15 cellular contexts compared by ENCODE assay signal in genomic region chr3:56926513-56927282, GRCh38.
DNase-seq lines count a peak whose midpoint lies in the region; ATAC-seq and TF ChIP-seq lines count a peak whose summit lies in the region.
"Had no signal": no experiment of that assay in that cellular context is flagged by ENCODE, and none has a peak within 500 bp of the region (broad histone marks: within the 10 kb centered on the region; RNA-seq: fewer than 3 reads in every experiment).

No MANE protein-coding gene starts in this region.

- H3K9me3 ChIP-seq in gastroesophageal sphincter (no peaks in the 10 kb centered on the region), smooth muscle cell (replicated peaks; ENCODE audit: low read depth) (no peaks in the 10 kb centered on the region)
- H3K9me3 ChIP-seq: MG63, upper lobe of right lung had no signal

- peaks cover 20% of the 10 kb centered on the region for H3F3A ChIP-seq in smooth muscle cell (ENCODE audit: low read depth)

- H3K9me3 Mint-ChIP-seq in T-cell: no peaks in the 10 kb centered on the region
- H3K9me3 Mint-ChIP-seq: naive B cell had no signal

- POLR2A ChIA-PET in T-cell (lab: Charles Lee): no interaction called here

- no peaks in the 10 kb centered on the region for H3K27me3 Mint-ChIP-seq in T-cell
- H3K27me3 Mint-ChIP-seq: naive B cell had no signal

- H3K27ac Mint-ChIP-seq in T-cell: peak overlapping the region; percentile 73 to 98

- H3K36me3 ChIP-seq in gastroesophageal sphincter (no peaks in the 10 kb centered on the region), smooth muscle cell (ENCODE audit: low read depth) (no peaks in the 10 kb centered on the region)
- H3K36me3 ChIP-seq: MG63, upper lobe of right lung had no signal

- ATAC-seq in T-cell (replicated peaks in 1 of 4) (no peak), gastroesophageal sphincter (no peak)
- ATAC-seq: activated CD4-positive, CD25-positive, alpha-beta regulatory T cell treated with anti-CD3 and anti-CD28 coated beads, Interleukin-2, amount 50 U/mL, for 24 hours; upper lobe of right lung had no signal

- H3K4me3 ChIP-seq in gastroesophageal sphincter (no peak overlapping the region), smooth muscle cell (no peak overlapping the region)
- H3K4me3 ChIP-seq: MG63, upper lobe of right lung had no signal

- H3K79me2 ChIP-seq in smooth muscle cell (ENCODE audit: low read depth): no peaks in the 10 kb centered on the region

- WGBS in gastroesophageal sphincter (ENCODE audit: low coverage in 1 of 2), 2 donors: 52 to 53% methylated on average over 2 to 3 of the region's 3 CpGs
- WGBS in smooth muscle cell (ENCODE audit: low lambda C conversion rate): 29% methylated on average over 3 of the region's 3 CpGs

- TF ChIP-seq POLR2A in gastroesophageal sphincter (IDR thresholded peaks at IDR 0.05): no peak

- H3K36me3 Mint-ChIP-seq in T-cell: no peaks in the 10 kb centered on the region
- H3K36me3 Mint-ChIP-seq: naive B cell had no signal

- peak overlapping the region; percentile 51 for H3K4me2 ChIP-seq in smooth muscle cell

- H3K27me3 ChIP-seq in gastroesophageal sphincter (no peaks in the 10 kb centered on the region), smooth muscle cell (ENCODE audit: low read depth) (no peaks in the 10 kb centered on the region)
- H3K27me3 ChIP-seq: MG63, upper lobe of right lung had no signal

- CTCF ChIA-PET in T-cell (lab: Charles Lee): no interaction called here

- DNase-seq in DMS 273 (lab: John Stamatoyannopoulos, UW; ENCODE audit: unreplicated experiment) (peak; percentile 26), DMS 273 treated with DMSO at 0.1 percent for 48 hours (lab: John Stamatoyannopoulos, UW) (no peak), T-cell (no peak), smooth muscle cell (lab: John Stamatoyannopoulos, UW; ENCODE audit: unreplicated experiment) (peak; percentile 35), C1 segment of cervical spinal cord (lab: John Stamatoyannopoulos, UW) (no peak), NCI-H774 (lab: John Stamatoyannopoulos, UW) (no peak)
- no peak for DNase-seq in stimulated activated CD4-positive, alpha-beta T cell treated with anti-CD3 and anti-CD28 coated beads, Interleukin-4, amount 100 ng/mL, for 4 hours
- DNase-seq: activated naive CD4-positive, alpha-beta T cell treated with anti-CD3 and anti-CD28 coated beads, Interleukin-2, amount 50 U/mL, for 16 hours; MG63; naive B cell; stimulated activated CD4-positive, alpha-beta T cell treated with anti-CD3 and anti-CD28 coated beads, Interleukin-4, amount 100 ng/mL, for 24 hours; upper lobe of right lung had no signal

- peaks cover 82 to 93% (median 87%) of the 10 kb centered on the region in 3 donors for H3K4me1 Mint-ChIP-seq in T-cell

- peak overlapping the region in 3 of 4 donors; percentile 8 to 34 (median 11) for H3K27ac ChIP-seq in gastroesophageal sphincter
- H3K27ac ChIP-seq in smooth muscle cell (ENCODE audit: low read depth): peak overlapping the region; percentile 91
- H3K27ac ChIP-seq: 22Rv1, upper lobe of right lung had no signal

- TF ChIP-seq CTCF in gastroesophageal sphincter (IDR thresholded peaks at IDR 0.05): peak in 1 of 4 experiments; percentile 4
- TF ChIP-seq CTCF in smooth muscle cell (IDR thresholded peaks at IDR 0.05; ENCODE audit: borderline replicate concordance, insufficient read depth, poor library complexity, severe bottlenecking): peak; percentile 20

- peaks cover 8 to 60% (median 14%) of the 10 kb centered on the region in 3 donors for H3K4me1 ChIP-seq in gastroesophageal sphincter
- H3K4me1 ChIP-seq in smooth muscle cell (ENCODE audit: low read depth): peaks cover 35% of the 10 kb centered on the region

- H3K9ac ChIP-seq in smooth muscle cell (ENCODE audit: low read depth): peak overlapping the region; percentile 72

- H2AFZ ChIP-seq in smooth muscle cell (ENCODE audit: low read depth): no peak overlapping the region

- no peaks in the 10 kb centered on the region for H4K20me1 ChIP-seq in smooth muscle cell (ENCODE audit: low read depth)

- no peak for TF ChIP-seq EP300 in gastroesophageal sphincter (IDR thresholded peaks at IDR 0.05)

- no peak overlapping the region for H3K4me3 Mint-ChIP-seq in T-cell
- H3K4me3 Mint-ChIP-seq: naive B cell had no signal

Comparison
In these comparisons a context has a peak if more than half of its experiments do, and no peak if none do; other contexts are left out.
1. DNase-seq: peak in DMS 273 (single experiment) and smooth muscle cell (single experiment); none in DMS 273 treated with DMSO at 0.1 percent for 48 hours (single experiment), T-cell (0 of 34), stimulated activated CD4-positive, alpha-beta T cell treated with anti-CD3 and anti-CD28 coated beads, Interleukin-4, amount 100 ng/mL, for 4 hours (0 of 2), C1 segment of cervical spinal cord (0 of 14) and NCI-H774 (single experiment).